Comparison of ENCODE assay signal across 10 cellular contexts in the genomic region with DNA sequence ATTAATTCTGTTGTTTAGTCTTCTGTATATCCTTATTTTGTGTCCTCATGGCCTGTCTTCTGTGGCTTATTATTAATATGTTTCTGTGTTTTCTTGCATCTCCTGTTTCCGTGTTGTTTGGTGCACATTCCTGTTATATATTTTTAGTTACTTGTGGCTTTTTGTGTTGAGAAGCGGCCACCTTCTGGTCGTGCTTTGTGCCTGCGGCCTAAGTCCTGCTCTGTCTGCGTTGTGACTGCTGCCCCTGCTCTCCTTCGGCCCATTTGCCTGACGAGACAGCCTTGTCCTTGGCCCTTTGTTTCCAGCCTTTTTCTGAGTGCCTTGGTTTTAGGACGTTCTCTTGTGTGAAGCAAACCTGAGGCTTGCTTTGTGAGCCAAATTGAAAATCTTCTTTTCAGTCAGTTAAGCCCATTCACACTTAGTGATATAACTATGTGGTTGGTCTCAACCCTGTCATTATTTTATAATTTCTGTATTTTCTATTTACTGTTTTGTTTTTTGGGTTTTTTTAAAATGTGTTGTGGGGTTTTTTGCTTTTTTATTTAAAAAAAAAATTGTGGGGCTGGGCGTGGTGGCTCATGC. TPM values are rescaled to one million over a fixed set of nuclear protein-coding genes. Genes with fewer than 3 reads are reported as not detected.
A peak's percentile ranks its signal among the peaks of the same experiment; 100 is the strongest.
DNase-seq lines count a peak whose midpoint lies in the region; ATAC-seq, FAIRE-seq and TF ChIP-seq lines count a peak whose summit lies in the region.
"Had no signal": no experiment of that assay in that cellular context is flagged by ENCODE, and none has a peak within 500 bp of the region (broad histone marks: within the 10 kb centered on the region; RNA-seq: fewer than 3 reads in every experiment).

No MANE protein-coding gene starts in this region.

- H2AFZ ChIP-seq in GM12878 (ENCODE audit: control insufficient read depth, low read depth, low read length), result no peak overlapping the region; the same call in none of the 2 replicates

- no peak for TF ChIP-seq EP300 in GM12878 (IDR thresholded peaks at IDR 0.05; ENCODE audit: borderline replicate concordance in 1 of 2, control insufficient read depth in 1 of 2, low read depth in 2 of 2, low read length in 2 of 2)

- H3K27ac Mint-ChIP-seq in naive thymus-derived CD4-positive, alpha-beta T cell, result peak overlapping the region in 5 of 9 donors; percentile 9 to 63 (median 41)
- no peak overlapping the region for H3K27ac Mint-ChIP-seq in T-cell

- peak overlapping the region; percentile 59 for H3K4me2 ChIP-seq in GM12878 (ENCODE audit: control insufficient read depth, insufficient read depth)

- DNase-seq in ELR (ENCODE audit: low read depth), result peak; percentile 10
- DNase-seq in KBM-7, result peak; percentile 59
- DNase-seq in GM12878 (ENCODE audit: low read depth, low spot score), result no peak
- DNase-seq in naive thymus-derived CD4-positive, alpha-beta T cell, result no peak
- no peak for DNase-seq in cerebellar nuclear complex (lab: John Stamatoyannopoulos, UW)
- DNase-seq in stimulated activated CD8-positive, alpha-beta memory T cell treated with anti-CD3 and anti-CD28 coated beads, Interleukin-4, amount 100 ng/mL, for 48 hours, result no peak
- no peak for DNase-seq in T-cell
- DNase-seq: MM.1S had no signal

- H4K20me1 ChIP-seq in GM12878 (ENCODE audit: control insufficient read depth, insufficient read depth), result no peaks in the 10 kb centered on the region

- H3K79me2 ChIP-seq in GM12878 (ENCODE audit: control insufficient read depth, insufficient read depth, low read length), result no peaks in the 10 kb centered on the region; the same call in 1 of the 2 replicates

- BruUV-seq in GM12878 (replicated peaks; lab: Mats Ljungman, UMichigan), result no TSS peak

- H3K4me1 ChIP-seq in GM12878 (ENCODE audit: control insufficient read depth, insufficient read depth, low read length), result peaks cover 20% of the 10 kb centered on the region
- H3K4me1 ChIP-seq in naive thymus-derived CD4-positive, alpha-beta T cell (ENCODE audit: control insufficient read depth in 2 of 2, insufficient read depth in 2 of 2, low read length in 2 of 2), result peaks cover 6 to 16% of the 10 kb centered on the region in 2 donors

- no peaks in the 10 kb centered on the region for H3K27me3 Mint-ChIP-seq in naive thymus-derived CD4-positive, alpha-beta T cell
- H3K27me3 Mint-ChIP-seq in T-cell, result no peaks in the 10 kb centered on the region

- POLR2A ChIA-PET in GM12878 (lab: Charles Lee), result interaction anchor here (0.6 to 0.7 kb wide), 3 partner anchors 19 to 343 kb away, joined by 3 to 4 read pairs (median 3); no protein-coding TSS in a partner anchor
- POLR2A ChIA-PET in naive thymus-derived CD4-positive, alpha-beta T cell (lab: Charles Lee), result no interaction called here
- POLR2A ChIA-PET in T-cell (lab: Charles Lee), result no interaction called here

- in situ Hi-C loops in KBM-7 (cut with MboI; ENCODE audit: low pct_unique_long_range_greater_than_20kb, low sequenced_read_pairs) (no loop called here), GM12878 (cut with MboI) (no loop called here)

- H3K27ac ChIP-seq in GM12878 (ENCODE audit: control insufficient read depth, insufficient read depth), result peak overlapping the region; percentile 70; the same call in 1 of the 2 replicates
- no peak overlapping the region for H3K27ac ChIP-seq in naive thymus-derived CD4-positive, alpha-beta T cell (ENCODE audit: low read depth, low read length)
- H3K27ac ChIP-seq: ascending aorta had no signal

- ATAC-seq in GM12878 (peak; percentile 81), T-cell (replicated peaks in 1 of 4) (no peak)
- no peak for ATAC-seq in naive thymus-derived CD4-positive, alpha-beta T cell

- peaks cover 14 to 29% (median 23%) of the 10 kb centered on the region in 7 donors for H3K4me1 Mint-ChIP-seq in naive thymus-derived CD4-positive, alpha-beta T cell
- H3K4me1 Mint-ChIP-seq in T-cell, result peaks cover 25 to 26% (median 25%) of the 10 kb centered on the region in 3 donors

- peak; percentile 81 for FAIRE-seq in GM12878 (lab: Jason Lieb, UNC)
- FAIRE-seq: islet of Langerhans had no signal

- 3% methylated on average over 9 of the region's 9 CpGs for whole genome bisulfite sequencing in GM12878 (ENCODE audit: insufficient coverage, insufficient replicate concordance, low lambda C conversion rate, missing lambda C conversion rate)

- peak; percentile 54 for TF ChIP-seq RAD21 in GM12878 (IDR thresholded peaks at IDR 0.05; ENCODE audit: insufficient read depth, low read depth, low read length)

- no peaks in the 10 kb centered on the region for H3K27me3 ChIP-seq in GM12878 (replicated peaks in 1 of 2; ENCODE audit: control insufficient read depth in 2 of 2, insufficient read depth in 2 of 2, low read length in 1 of 2)
- no peaks in the 10 kb centered on the region for H3K27me3 ChIP-seq in naive thymus-derived CD4-positive, alpha-beta T cell (ENCODE audit: control insufficient read depth in 2 of 2, insufficient read depth in 2 of 2, low read length in 2 of 2)
- H3K27me3 ChIP-seq: ascending aorta had no signal

- peaks cover 0 to 19% (median 11%) of the 10 kb centered on the region in 5 donors for H3K36me3 Mint-ChIP-seq in naive thymus-derived CD4-positive, alpha-beta T cell
- H3K36me3 Mint-ChIP-seq in T-cell, result peaks cover 12% of the 10 kb centered on the region

- CTCF ChIA-PET in GM12878 (lab: Yijun Ruan, JAX), result interaction anchor here (0.9 to 1.2 kb wide), 3 partner anchors 16 to 154 kb away, joined by 3 to 7 read pairs (median 5); no protein-coding TSS in a partner anchor
- CTCF ChIA-PET in naive thymus-derived CD4-positive, alpha-beta T cell (lab: Charles Lee), result no interaction called here
- CTCF ChIA-PET in T-cell (lab: Charles Lee), result interaction anchor here in 1 of 2 donors (0.6 kb wide), 1 partner anchor 805 kb away, joined by 4 read pairs; no protein-coding TSS in a partner anchor

- intact Hi-C loops in GM12878 (cut with micrococcal nuclease; ENCODE audit: unreplicated experiment), result loop anchor here (5.0 kb wide), 1 partner anchor 35 kb away; no protein-coding TSS in a partner anchor
- intact Hi-C loops in naive thymus-derived CD4-positive, alpha-beta T cell (cut with micrococcal nuclease), result no loop called here

- no peak for TF ChIP-seq POLR2A in GM12878 (IDR thresholded peaks at IDR 0.05; ENCODE audit: low read depth, low read length)

- H3K9me3 ChIP-seq in GM12878 (replicated peaks; ENCODE audit: control insufficient read depth, insufficient read depth, low read length), result no peaks in the 10 kb centered on the region
- no peaks in the 10 kb centered on the region for H3K9me3 ChIP-seq in naive thymus-derived CD4-positive, alpha-beta T cell (ENCODE audit: control insufficient read depth in 2 of 3, low read length in 3 of 3)
- H3K9me3 ChIP-seq: ascending aorta had no signal

- no peak overlapping the region for H3K4me3 ChIP-seq in GM12878
- no peak overlapping the region for H3K4me3 ChIP-seq in naive thymus-derived CD4-positive, alpha-beta T cell (ENCODE audit: low read length)
- H3K4me3 ChIP-seq: ascending aorta had no signal

- RAD21 ChIA-PET in GM12878 (lab: Charles Lee; ENCODE audit: unreplicated experiment), result interaction anchor here (0.6 kb wide), 1 partner anchor 16 kb away, joined by 3 read pairs; no protein-coding TSS in a partner anchor

- no peak overlapping the region for H3K9ac ChIP-seq in GM12878 (ENCODE audit: control insufficient read depth, insufficient read depth, low read length)

- H3K4me3 Mint-ChIP-seq in naive thymus-derived CD4-positive, alpha-beta T cell, result no peak overlapping the region
- H3K4me3 Mint-ChIP-seq in T-cell, result no peak overlapping the region

- SMC1A ChIA-PET in GM12878 (lab: Charles Lee; ENCODE audit: uncharacterized antibody, unreplicated experiment), result interaction anchor here (1.9 kb wide), 1 partner anchor 16 kb away, joined by 7 read pairs; no protein-coding TSS in a partner anchor

- no peaks in the 10 kb centered on the region for H3K9me3 Mint-ChIP-seq in naive thymus-derived CD4-positive, alpha-beta T cell
- H3K9me3 Mint-ChIP-seq in T-cell, result no peaks in the 10 kb centered on the region

- TF ChIP-seq CTCF in GM12878 (IDR thresholded peaks at IDR 0.05 in 2 of 3, conservative IDR thresholded peaks at IDR 0.05 in 1 of 3; ENCODE audit: control insufficient read depth in 2 of 3, extremely low read depth in 1 of 3, insufficient read depth in 1 of 3, low read depth in 3 of 3, low read length in 3 of 3), result peak; percentile 36 to 46 (median 43); a peak in 4 of 6 replicates

- peaks cover 2 to 3% of the 10 kb centered on the region in 2 experiments; a peak in 3 of 4 replicates for H3K36me3 ChIP-seq in GM12878 (ENCODE audit: control insufficient read depth in 2 of 2, insufficient read depth in 2 of 2, low read length in 1 of 2)
- H3K36me3 ChIP-seq in naive thymus-derived CD4-positive, alpha-beta T cell (ENCODE audit: control insufficient read depth in 2 of 3, insufficient read depth in 3 of 3, low read length in 3 of 3), result peaks cover 0 to 13% (median 0%) of the 10 kb centered on the region in 3 experiments

TF ChIP-seq in GM12878, 131 proteins besides CTCF, POLR2A, EP300 and RAD21:
- TF ChIP-seq RUNX3 (IDR thresholded peaks at IDR 0.05; ENCODE audit: low read length) (peak; percentile 68; the same call in 1 of the 2 replicates), CBX3 (IDR thresholded peaks at IDR 0.05; ENCODE audit: borderline replicate concordance, low read depth) (no peak), JUNB (IDR thresholded peaks at IDR 0.05) (peak; percentile 62), SMC3 (IDR thresholded peaks at IDR 0.05; ENCODE audit: borderline replicate concordance, low read length) (peak; percentile 37; the same call in 1 of the 2 replicates), MEF2A (IDR thresholded peaks at IDR 0.05; ENCODE audit: insufficient read depth, low read depth, low read length) (0 out of 2 replicates have a peak, but pooled peaks have one; percentile 41)

RNA-seq across cellular contexts. Expression of a gene that starts 43.8 kb away (rescaled TPM):
- 48.2 and 58.3 TPM in 2 replicates for total RNA-seq in GM12878 (2013; cell fraction: nucleolus; rRNA removed)
- 55.0 and 59.8 TPM in 2 replicates for total RNA-seq in GM12878 (2014; rRNA removed)
- total RNA-seq in GM12878 (2014; rRNA removed; fragmentation: Illumina TruSeq; extraction: Trizol), result 29.1 and 29.8 TPM in 2 replicates
- 62.9 and 64.8 TPM in 2 replicates for total RNA-seq in GM12878 (2021)
- 29.9 TPM for polyA plus RNA-seq in GM12878 (2011; ENCODE audit: low read depth)
- polyA plus RNA-seq in GM12878 (2011; rRNA removed), result 27.9 and 42.0 TPM in 2 replicates
- 41.0 and 63.7 TPM in 2 replicates for polyA plus RNA-seq in GM12878 (2011; cell fraction: cytosol; rRNA removed)
- polyA plus RNA-seq in GM12878 (2011; cell fraction: nucleus; rRNA removed), result 126 and 142 TPM in 2 replicates
- polyA plus RNA-seq in GM12878 (2012), result 48.8 and 57.0 TPM in 2 replicates
- 7.1 and 21.4 TPM in 2 replicates for polyA plus RNA-seq in GM12878 (2014; fragmentation: Illumina TruSeq; extraction: Trizol)
- 1 to 10 TPM; 1.4 to 3.4 TPM for polyA plus RNA-seq in GM12878 (2014; fragmentation: Nextera tagmentation; extraction: Ambion mirVana)
- 64.9 and 68.5 TPM in 2 replicates for polyA plus RNA-seq in GM12878 (2014; rRNA removed)
- polyA plus RNA-seq in GM12878 (2016; fragmentation: Nextera tagmentation; extraction: Ambion mirVana), result 10 to 100 TPM; 49.1 to 59.0 TPM
- 19.1 and 31.1 TPM in 2 replicates for polyA minus RNA-seq in GM12878 (2011; rRNA and poly(A)+ RNA removed)
- polyA minus RNA-seq in GM12878 (2011; cell fraction: cytosol; rRNA and poly(A)+ RNA removed), result 13.6 and 13.8 TPM in 2 replicates
- 17.2 and 30.8 TPM in 2 replicates for polyA minus RNA-seq in GM12878 (2011; cell fraction: nucleus; rRNA and poly(A)+ RNA removed)
- total RNA-seq in naive thymus-derived CD4-positive, alpha-beta T cell, result 10 to 100 TPM; 39.4 to 56.0 (median 43.6) TPM
- polyA plus RNA-seq in naive thymus-derived CD4-positive, alpha-beta T cell, result 10 to 100 TPM; 33.6 to 55.3 TPM
- total RNA-seq in T-cell, result 10 to 100 TPM; 39.5 to 65.3 (median 59.1) TPM

Comparison
In these comparisons a context has a peak if more than half of its experiments do, and no peak if none do; other contexts are left out.
1. DNase-seq: peak in ELR (single experiment) and KBM-7 (single experiment); none in GM12878 (single experiment), naive thymus-derived CD4-positive, alpha-beta T cell (0 of 9), cerebellar nuclear complex (0 of 2), stimulated activated CD8-positive, alpha-beta memory T cell treated with anti-CD3 and anti-CD28 coated beads, Interleukin-4, amount 100 ng/mL, for 48 hours (single experiment) and T-cell (0 of 34).
2. H3K27ac Mint-ChIP-seq: peak in naive thymus-derived CD4-positive, alpha-beta T cell (5 of 9); none in T-cell (0 of 2).